9 cellular contexts compared by ENCODE assay signal in the genomic region with DNA sequence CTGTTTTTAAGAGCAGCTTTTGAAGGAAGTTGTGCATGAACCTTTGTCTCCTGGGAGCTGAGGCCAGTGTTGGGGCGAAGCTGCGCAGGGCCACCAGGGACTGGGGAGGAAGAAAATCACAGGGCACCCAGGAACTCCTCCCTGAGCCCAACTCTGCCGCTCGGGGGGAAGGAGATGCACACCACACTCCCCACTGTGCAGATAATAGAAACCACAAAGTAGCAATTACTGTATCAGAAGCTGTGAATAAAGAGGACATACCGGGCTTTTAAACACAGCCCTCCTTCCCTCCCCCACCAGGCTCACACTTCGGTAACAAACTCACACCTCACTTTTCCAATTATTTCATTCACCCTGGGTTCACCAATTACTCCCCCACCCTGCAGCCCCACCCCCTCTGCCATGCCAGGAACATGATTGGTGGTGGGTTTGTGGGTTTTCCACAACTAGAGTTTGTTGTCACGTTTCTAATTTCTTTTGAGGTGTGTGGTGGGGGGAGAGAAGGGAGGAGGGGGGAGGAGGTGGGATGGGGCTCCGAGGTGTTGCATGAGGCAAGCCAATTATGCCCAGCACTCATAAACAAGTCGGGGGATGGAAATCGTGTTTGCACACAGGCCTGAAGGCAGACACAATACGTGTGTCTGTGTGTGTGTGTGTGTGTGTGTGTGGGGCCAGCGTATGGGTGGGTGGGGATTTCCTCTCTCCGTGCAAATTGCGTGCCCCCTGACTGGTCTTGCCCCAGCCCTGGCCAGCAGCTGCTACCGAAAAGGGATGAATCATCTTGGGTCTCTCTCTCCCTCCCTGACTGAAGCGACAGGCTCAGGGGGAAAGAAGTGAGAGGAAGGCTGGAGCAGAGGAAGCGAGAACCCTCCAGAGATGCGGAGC.
DNase-seq lines count a peak whose midpoint lies in the region; ATAC-seq and TF ChIP-seq lines count a peak whose summit lies in the region.
"Had no signal": no experiment of that assay in that cellular context is flagged by ENCODE, and none has a peak within 500 bp of the region (broad histone marks: within the 10 kb centered on the region; RNA-seq: fewer than 3 reads in every experiment).

No MANE protein-coding gene starts in this region.

- peak; percentile 64 for DNase-seq in GM20000 (ENCODE audit: low spot score)
- DNase-seq in NCI-H460 (ENCODE audit: extremely low read depth, low read depth), result peak; percentile 67
- peak in 5 of 61 donors; percentile 40 to 62 (median 46) for DNase-seq in caudate nucleus (lab: John Stamatoyannopoulos, UW)
- peak; percentile 28 for DNase-seq in renal cortical epithelial cell (ENCODE audit: low read depth)
- DNase-seq in stimulated activated CD4-positive, alpha-beta T cell treated with anti-CD3 and anti-CD28 coated beads, Interleukin-1b, Interleukin-23, amount 100 ng/mL, for 48 hours, result no peak
- no peak for DNase-seq in activated effector memory CD4-positive, alpha-beta T cell treated with anti-CD3 and anti-CD28 coated beads, Interleukin-2, amount 50 U/mL, for 16 hours

- no peak for TF ChIP-seq CTCF in GM20000 (IDR thresholded peaks at IDR 0.05; ENCODE audit: extremely low read depth, missing control alignments)

- ATAC-seq in HG03442 (IDR thresholded peaks at IDR 0.05; ENCODE audit: unreplicated experiment) (no peak), GM21447 (IDR thresholded peaks at IDR 0.05; ENCODE audit: unreplicated experiment) (no peak)
- ATAC-seq: HCT116 had no signal

- peak overlapping the region; percentile 36 for H3K27ac ChIP-seq in caudate nucleus (ENCODE audit: low read depth, low read length)

Comparison
In these comparisons a context has a peak if more than half of its experiments do, and no peak if none do; other contexts are left out.
1. DNase-seq: peak in GM20000 (single experiment), NCI-H460 (single experiment) and renal cortical epithelial cell (single experiment); none in stimulated activated CD4-positive, alpha-beta T cell treated with anti-CD3 and anti-CD28 coated beads, Interleukin-1b, Interleukin-23, amount 100 ng/mL, for 48 hours (single experiment) and activated effector memory CD4-positive, alpha-beta T cell treated with anti-CD3 and anti-CD28 coated beads, Interleukin-2, amount 50 U/mL, for 16 hours (single experiment).